Comparison of ENCODE assay signal across 16 cellular contexts in genomic region chr2:195447353-195447975, GRCh38.
"Had no signal": no experiment of that assay in that cellular context is flagged by ENCODE, and none has a peak within 500 bp of the region (broad histone marks: within the 10 kb centered on the region; RNA-seq: fewer than 3 reads in every experiment).

No MANE protein-coding gene starts in this region.

- H2AFZ ChIP-seq: hepatocyte had no signal

- H3K4me3 ChIP-seq: adrenal gland, hepatocyte, tibial artery had no signal

- H3K4me2 ChIP-seq: hepatocyte had no signal

- ATAC-seq: activated CD4-positive, alpha-beta T cell treated with anti-CD3 and anti-CD28 coated beads for 36 hours; activated CD8-positive, alpha-beta memory T cell treated with anti-CD3 and anti-CD28 coated beads, Interleukin-2, amount 10 ng/mL, durations not matched to agents 7 days and 5 days; esophagus mucosa; left ventricle myocardium superior; natural killer cell; stimulated activated effector memory CD8-positive, alpha-beta T cell treated with anti-CD3 and anti-CD28 coated beads, Interleukin-12 subunit alpha, Interleukin-12 subunit beta, amount 100 ng/mL, for 72 hours; T-helper 17 cell had no signal

- H3K4me1 ChIP-seq: adrenal gland, tibial artery had no signal

- H3K27ac Mint-ChIP-seq: activated CD4-positive, alpha-beta memory T cell treated with anti-CD3 and anti-CD28 coated beads for 36 hours; activated CD4-positive, alpha-beta T cell treated with anti-CD3 and anti-CD28 coated beads for 36 hours; activated CD8-positive, alpha-beta memory T cell treated with anti-CD3 and anti-CD28 coated beads, Interleukin-2, amount 10 ng/mL, durations not matched to agents 7 days and 5 days; natural killer cell; stimulated activated effector memory CD8-positive, alpha-beta T cell treated with anti-CD3 and anti-CD28 coated beads, Interleukin-12 subunit alpha, Interleukin-12 subunit beta, amount 100 ng/mL, for 72 hours; T-helper 17 cell had no signal

- H3K36me3 Mint-ChIP-seq: activated CD4-positive, alpha-beta memory T cell treated with anti-CD3 and anti-CD28 coated beads for 36 hours; stimulated activated effector memory CD8-positive, alpha-beta T cell treated with anti-CD3 and anti-CD28 coated beads, Interleukin-12 subunit alpha, Interleukin-12 subunit beta, amount 100 ng/mL, for 72 hours had no signal

- H3K79me2 ChIP-seq: hepatocyte had no signal

- H3K27me3 Mint-ChIP-seq: activated CD4-positive, alpha-beta memory T cell treated with anti-CD3 and anti-CD28 coated beads for 36 hours; activated CD4-positive, alpha-beta T cell treated with anti-CD3 and anti-CD28 coated beads for 36 hours; activated CD8-positive, alpha-beta memory T cell treated with anti-CD3 and anti-CD28 coated beads, Interleukin-2, amount 10 ng/mL, durations not matched to agents 7 days and 5 days; T-helper 17 cell had no signal

- H3K27ac ChIP-seq: adrenal gland, hepatocyte, neutrophil, tibial artery had no signal

- H3K4me3 Mint-ChIP-seq: activated CD4-positive, alpha-beta memory T cell treated with anti-CD3 and anti-CD28 coated beads for 36 hours; activated CD4-positive, alpha-beta T cell treated with anti-CD3 and anti-CD28 coated beads for 36 hours; activated CD8-positive, alpha-beta memory T cell treated with anti-CD3 and anti-CD28 coated beads, Interleukin-2, amount 10 ng/mL, durations not matched to agents 7 days and 5 days; natural killer cell; stimulated activated effector memory CD8-positive, alpha-beta T cell treated with anti-CD3 and anti-CD28 coated beads, Interleukin-12 subunit alpha, Interleukin-12 subunit beta, amount 100 ng/mL, for 72 hours; T-helper 17 cell had no signal

- DNase-seq: activated CD4-positive, alpha-beta memory T cell treated with anti-CD3 and anti-CD28 coated beads for 36 hours; activated CD4-positive, alpha-beta T cell treated with anti-CD3 and anti-CD28 coated beads for 36 hours; activated CD8-positive, alpha-beta memory T cell treated with anti-CD3 and anti-CD28 coated beads, Interleukin-2, amount 10 ng/mL, durations not matched to agents 7 days and 5 days; activated effector memory CD4-positive, alpha-beta T cell treated with Interleukin-2 at 50 U/mL for 16 hours; activated naive CD4-positive, alpha-beta T cell treated with anti-CD3 and anti-CD28 coated beads, Interleukin-2, amount 50 U/mL, for 16 hours; activated T-cell treated with anti-CD3 and anti-CD28 coated beads, Interleukin-2, amount 50 U/mL, for 1 hour; adrenal gland; left ventricle myocardium superior; mesenchymal stem cell; natural killer cell; T-helper 17 cell; tibial artery had no signal

- H3K36me3 ChIP-seq: adrenal gland, neutrophil, tibial artery had no signal

- H3K4me1 Mint-ChIP-seq: natural killer cell had no signal

- H3K9me3 ChIP-seq: adrenal gland, neutrophil, tibial artery had no signal

- H3K27me3 ChIP-seq: adrenal gland, hepatocyte, neutrophil, tibial artery had no signal
